ENCODE assay signal across 26 cellular contexts in the genomic region with DNA sequence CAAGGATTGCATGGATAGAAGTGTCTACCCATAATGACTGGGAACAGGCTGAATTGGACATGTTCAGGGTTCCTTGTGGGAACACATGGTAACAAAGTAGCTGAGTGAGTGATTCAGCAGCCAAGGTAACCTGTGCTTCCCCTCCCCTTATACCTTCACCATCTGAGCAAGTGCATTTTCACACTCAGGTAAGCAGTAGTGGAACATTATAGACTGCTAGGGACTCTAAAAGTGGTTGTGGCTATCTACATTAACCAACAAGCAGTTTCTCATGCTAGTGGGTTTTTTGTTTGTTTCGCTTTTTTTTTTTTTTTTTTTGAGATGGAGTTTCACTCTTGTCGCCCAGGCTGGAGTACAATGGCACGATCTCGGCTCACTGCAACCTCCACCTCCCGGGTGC. TPM values are rescaled to one million over a fixed set of nuclear protein-coding genes. Genes with fewer than 3 reads are reported as not detected.
DNase-seq lines count a peak whose midpoint lies in the region; ATAC-seq lines count a peak whose summit lies in the region.
"Had no signal": no experiment of that assay in that cellular context is flagged by ENCODE, and none has a peak within 500 bp of the region (broad histone marks: within the 10 kb centered on the region; RNA-seq: fewer than 3 reads in every experiment).

No MANE protein-coding gene starts in this region.

- peak overlapping the region in 4 of 10 experiments; percentile 1 to 14 (median 7); a peak in 2 of 20 replicates for H3K4me3 ChIP-seq in BLaER1 treated with 17β-estradiol and CSF1 and Interleukin-3, amounts not matched to agents 10 nM and 100 nM
- H3K4me3 ChIP-seq: coronary artery, lower lobe of right lung, ovary, skin epidermis, tibial nerve had no signal

- no peaks in the 10 kb centered on the region for H3K27me3 Mint-ChIP-seq in activated T-helper 1 cell treated with anti-CD3 and anti-CD28 coated beads, Interleukin-12 subunit alpha, Interleukin-12 subunit beta, Interleukin-2, Interleukin-4 antibody, amounts not matched to agents 30 ng/mL and 10 ng/mL and 1 ng/mL, durations not matched to agents 14 hours and 24 hours and 36 hours (ENCODE audit: insufficient read depth)
- H3K27me3 Mint-ChIP-seq: naive thymus-derived CD8-positive, alpha-beta T cell had no signal

- peaks cover 17 to 34% (median 28%) of the 10 kb centered on the region in 11 experiments for H3K9me3 ChIP-seq in BLaER1 treated with 17β-estradiol and CSF1 and Interleukin-3, amounts not matched to agents 10 nM and 100 nM (replicated peaks in 1 of 11)
- H3K9me3 ChIP-seq: lower lobe of right lung, ovary, tibial nerve had no signal

- H3K4me3 Mint-ChIP-seq in activated T-helper 1 cell treated with anti-CD3 and anti-CD28 coated beads, Interleukin-12 subunit alpha, Interleukin-12 subunit beta, Interleukin-2, Interleukin-4 antibody, amounts not matched to agents 30 ng/mL and 10 ng/mL and 1 ng/mL, durations not matched to agents 14 hours and 24 hours and 36 hours = no peak overlapping the region

- peaks cover 18% of the 10 kb centered on the region for H3K36me3 Mint-ChIP-seq in activated T-helper 1 cell treated with anti-CD3 and anti-CD28 coated beads, Interleukin-12 subunit alpha, Interleukin-12 subunit beta, Interleukin-2, Interleukin-4 antibody, amounts not matched to agents 30 ng/mL and 10 ng/mL and 1 ng/mL, durations not matched to agents 14 hours and 24 hours and 36 hours (ENCODE audit: low read depth)

- H3K27me3 ChIP-seq in BLaER1 treated with 17β-estradiol and CSF1 and Interleukin-3, amounts not matched to agents 10 nM and 100 nM = no peaks in the 10 kb centered on the region
- H3K27me3 ChIP-seq: ovary, tibial nerve had no signal

- H3K4me1 Mint-ChIP-seq in activated T-helper 1 cell treated with anti-CD3 and anti-CD28 coated beads, Interleukin-12 subunit alpha, Interleukin-12 subunit beta, Interleukin-2, Interleukin-4 antibody, amounts not matched to agents 30 ng/mL and 10 ng/mL and 1 ng/mL, durations not matched to agents 14 hours and 24 hours and 36 hours (ENCODE audit: low read depth) = peaks cover 12% of the 10 kb centered on the region

- intact Hi-C loops in activated T-helper 1 cell treated with anti-CD3 and anti-CD28 coated beads, Interleukin-12 subunit alpha, Interleukin-12 subunit beta, Interleukin-2, Interleukin-4 antibody, amounts not matched to agents 30 ng/mL and 10 ng/mL and 1 ng/mL, durations not matched to agents 14 hours and 24 hours and 36 hours (cut with micrococcal nuclease) = no loop called here

- H3K27ac ChIP-seq in BLaER1 treated with 17β-estradiol and CSF1 and Interleukin-3, amounts not matched to agents 10 nM and 100 nM = peak overlapping the region in 6 of 11 experiments; percentile 6 to 71 (median 58); a peak in 7 of 22 replicates
- H3K27ac ChIP-seq: C4-2B, coronary artery, lower lobe of right lung, ovary, skin epidermis, tibial nerve had no signal

- no peaks in the 10 kb centered on the region for H4K20me1 ChIP-seq in BLaER1 treated with 17β-estradiol and CSF1 and Interleukin-3, amounts not matched to agents 10 nM and 100 nM

- H3K4me1 ChIP-seq in BLaER1 treated with 17β-estradiol and CSF1 and Interleukin-3, amounts not matched to agents 10 nM and 100 nM = peaks cover 7 to 20% (median 18%) of the 10 kb centered on the region in 10 experiments
- H3K4me1 ChIP-seq: lower lobe of right lung, tibial nerve had no signal

- peak; percentile 73 for ATAC-seq in GM18498 (IDR thresholded peaks at IDR 0.05; ENCODE audit: unreplicated experiment)
- peak; percentile 50 for ATAC-seq in HG03139 (IDR thresholded peaks at IDR 0.05; ENCODE audit: unreplicated experiment)
- ATAC-seq: lower lobe of right lung; naive thymus-derived CD8-positive, alpha-beta T cell had no signal

- DNase-seq in activated T-helper 1 cell treated with anti-CD3 and anti-CD28 coated beads, Interleukin-12 subunit alpha, Interleukin-12 subunit beta, Interleukin-2, Interleukin-4 antibody, amounts not matched to agents 30 ng/mL and 10 ng/mL and 1 ng/mL, durations not matched to agents 14 hours and 24 hours and 36 hours (ENCODE audit: low spot score) = no peak
- DNase-seq in nucleus accumbens (lab: John Stamatoyannopoulos, UW) = no peak
- DNase-seq in GM19238 (ENCODE audit: insufficient read length, low spot score) = no peak
- DNase-seq in hypothalamus (lab: John Stamatoyannopoulos, UW) = no peak
- DNase-seq: activated CD4-positive, CD25-positive, alpha-beta regulatory T cell treated with anti-CD3 and anti-CD28 coated beads, Interleukin-2, amount 50 U/mL, for 72 hours; activated naive CD4-positive, alpha-beta T cell treated with Interleukin-2 at 50 U/mL for 16 hours; DMS79 treated with DMSO at 0.1 percent for 48 hours; effector memory CD4-positive, alpha-beta T cell; erythroblast; glutamatergic neuron; H7; Karpas-422; lower lobe of right lung; naive thymus-derived CD8-positive, alpha-beta T cell; NCI-H1436 treated with DMSO at 0.1 percent for 48 hours; NCI-H345; NCI-H82; ovary had no signal

- H3K4me2 ChIP-seq in BLaER1 treated with 17β-estradiol and CSF1 and Interleukin-3, amounts not matched to agents 10 nM and 100 nM = peak overlapping the region; percentile 21 to 68 (median 55); a peak in 17 of 22 replicates

- no peak overlapping the region for H3K9ac ChIP-seq in BLaER1 treated with 17β-estradiol and CSF1 and Interleukin-3, amounts not matched to agents 10 nM and 100 nM

- peak overlapping the region; percentile 78 for H3K27ac Mint-ChIP-seq in activated T-helper 1 cell treated with anti-CD3 and anti-CD28 coated beads, Interleukin-12 subunit alpha, Interleukin-12 subunit beta, Interleukin-2, Interleukin-4 antibody, amounts not matched to agents 30 ng/mL and 10 ng/mL and 1 ng/mL, durations not matched to agents 14 hours and 24 hours and 36 hours
- H3K27ac Mint-ChIP-seq: activated T-cell treated with anti-CD3 and anti-CD28 coated beads, Interleukin-2, amount 50 U/mL, for 72 hours had no signal

- H3K36me3 ChIP-seq in BLaER1 treated with 17β-estradiol and CSF1 and Interleukin-3, amounts not matched to agents 10 nM and 100 nM = peaks cover 1 to 24% (median 9%) of the 10 kb centered on the region in 11 experiments; a peak in 15 of 22 replicates
- H3K36me3 ChIP-seq: ovary had no signal

- peaks cover 8% of the 10 kb centered on the region for H3K9me3 Mint-ChIP-seq in activated T-helper 1 cell treated with anti-CD3 and anti-CD28 coated beads, Interleukin-12 subunit alpha, Interleukin-12 subunit beta, Interleukin-2, Interleukin-4 antibody, amounts not matched to agents 30 ng/mL and 10 ng/mL and 1 ng/mL, durations not matched to agents 14 hours and 24 hours and 36 hours

RNA-seq across cellular contexts. Expression of a gene that starts 41.4 kb away (rescaled TPM):
- 9.3 and 11.8 TPM in 2 replicates for total RNA-seq in activated T-helper 1 cell treated with anti-CD3 and anti-CD28 coated beads, Interleukin-12 subunit alpha, Interleukin-12 subunit beta, Interleukin-2, Interleukin-4 antibody, amounts not matched to agents 30 ng/mL and 10 ng/mL and 1 ng/mL, durations not matched to agents 14 hours and 24 hours and 36 hours
